1 cellular context compared by ENCODE assay signal in genomic region chr2:75710220-75710576, GRCh38.
TF ChIP-seq lines count a peak whose summit lies in the region.

No MANE protein-coding gene starts in this region.

TF ChIP-seq in HepG2, 621 proteins besides CTCF, POLR2A, EP300 and RAD21 (continued from another document):
- TF ChIP-seq ZNF382 (CRISPR knock-in tag; IDR thresholded peaks at IDR 0.05; ENCODE audit: borderline replicate concordance) = no peak
- no peak for TF ChIP-seq CSRNP2 (CRISPR knock-in tag; conservative IDR thresholded peaks at IDR 0.05; ENCODE audit: low read depth)
- TF ChIP-seq DZIP1 (CRISPR knock-in tag; IDR thresholded peaks at IDR 0.05) = no peak
- TF ChIP-seq KLF6 (CRISPR knock-in tag; IDR thresholded peaks at IDR 0.05) = no peak
- TF ChIP-seq PITX1 (CRISPR knock-in tag; IDR thresholded peaks at IDR 0.05) = no peak
- no peak for TF ChIP-seq HOXA3 (CRISPR knock-in tag; IDR thresholded peaks at IDR 0.05)
- no peak for TF ChIP-seq EHMT2 (IDR thresholded peaks at IDR 0.05; ENCODE audit: borderline replicate concordance, low read depth, low read length)
